Comparison of ENCODE assay signal across 1 cellular context in genomic region chr15:74696398-74696729, GRCh38.
TF ChIP-seq lines count a peak whose summit lies in the region.

No MANE protein-coding gene starts in this region.

TF ChIP-seq in endothelial cell of umbilical vein, 7 proteins besides CTCF, POLR2A, EP300 and RAD21 (continued from another document):
- no peak for TF ChIP-seq JUN (IDR thresholded peaks at IDR 0.05; ENCODE audit: borderline replicate concordance, insufficient read depth, insufficient read length, low read depth)
- no peak for TF ChIP-seq GATA2 (IDR thresholded peaks at IDR 0.05; ENCODE audit: insufficient read depth, insufficient read length, low read depth, low read length)
